1 cellular context compared by ENCODE assay signal in genomic region chr22:20981787-20982562, GRCh38.
TF ChIP-seq lines count a peak whose summit lies in the region.

TSS of gene LZTR1 (plus strand) at chr22:20982297. CDS start at chr22:20982372, 75 bp downstream.

TF ChIP-seq in SK-N-SH, 30 proteins besides CTCF, POLR2A, EP300 and RAD21 (continued from another document):
- peak; percentile 63 for TF ChIP-seq MXI1 (IDR thresholded peaks at IDR 0.05; ENCODE audit: low read depth, low read length)
- no peak for TF ChIP-seq EZH2phosphoT487 (IDR thresholded peaks at IDR 0.05; ENCODE audit: borderline replicate concordance, low read depth)
- TF ChIP-seq POLR2AphosphoS5 (IDR thresholded peaks at IDR 0.05; ENCODE audit: low read depth, low read length), result peak; percentile 98
- TF ChIP-seq RXRA (IDR thresholded peaks at IDR 0.05; ENCODE audit: borderline replicate concordance, low read depth), result no peak
- TF ChIP-seq GATA2 (CRISPR knock-in tag; IDR thresholded peaks at IDR 0.05), result no peak
- TF ChIP-seq YY1 (IDR thresholded peaks at IDR 0.05; ENCODE audit: low read depth), result peak; percentile 62; the same call in 1 of the 2 replicates
- TF ChIP-seq USF1 (IDR thresholded peaks at IDR 0.05; ENCODE audit: borderline replicate concordance, low read depth), result peak; percentile 43; the same call in 1 of the 2 replicates
- TF ChIP-seq, protein P1, sequence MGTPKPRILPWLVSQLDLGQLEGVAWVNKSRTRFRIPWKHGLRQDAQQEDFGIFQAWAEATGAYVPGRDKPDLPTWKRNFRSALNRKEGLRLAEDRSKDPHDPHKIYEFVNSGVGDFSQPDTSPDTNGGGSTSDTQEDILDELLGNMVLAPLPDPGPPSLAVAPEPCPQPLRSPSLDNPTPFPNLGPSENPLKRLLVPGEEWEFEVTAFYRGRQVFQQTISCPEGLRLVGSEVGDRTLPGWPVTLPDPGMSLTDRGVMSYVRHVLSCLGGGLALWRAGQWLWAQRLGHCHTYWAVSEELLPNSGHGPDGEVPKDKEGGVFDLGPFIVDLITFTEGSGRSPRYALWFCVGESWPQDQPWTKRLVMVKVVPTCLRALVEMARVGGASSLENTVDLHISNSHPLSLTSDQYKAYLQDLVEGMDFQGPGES (IDR thresholded peaks at IDR 0.05; ENCODE audit: low read depth, low read length), result no peak
- TF ChIP-seq NFIC (IDR thresholded peaks at IDR 0.05; ENCODE audit: borderline replicate concordance), result no peak
- TF ChIP-seq SMC3 (IDR thresholded peaks at IDR 0.05; ENCODE audit: low read depth, low read length), result peak; percentile 46
- TF ChIP-seq RFX5 (IDR thresholded peaks at IDR 0.05; ENCODE audit: low read length), result no peak
- TF ChIP-seq GABPA (IDR thresholded peaks at IDR 0.05; ENCODE audit: low read depth), result peak; percentile 76
- TF ChIP-seq JUND (IDR thresholded peaks at IDR 0.05), result no peak
- TF ChIP-seq ZBTB33 (IDR thresholded peaks at IDR 0.05; ENCODE audit: borderline replicate concordance, low read depth), result no peak; the same call in 1 of the 2 replicates
